In the genomic region with DNA sequence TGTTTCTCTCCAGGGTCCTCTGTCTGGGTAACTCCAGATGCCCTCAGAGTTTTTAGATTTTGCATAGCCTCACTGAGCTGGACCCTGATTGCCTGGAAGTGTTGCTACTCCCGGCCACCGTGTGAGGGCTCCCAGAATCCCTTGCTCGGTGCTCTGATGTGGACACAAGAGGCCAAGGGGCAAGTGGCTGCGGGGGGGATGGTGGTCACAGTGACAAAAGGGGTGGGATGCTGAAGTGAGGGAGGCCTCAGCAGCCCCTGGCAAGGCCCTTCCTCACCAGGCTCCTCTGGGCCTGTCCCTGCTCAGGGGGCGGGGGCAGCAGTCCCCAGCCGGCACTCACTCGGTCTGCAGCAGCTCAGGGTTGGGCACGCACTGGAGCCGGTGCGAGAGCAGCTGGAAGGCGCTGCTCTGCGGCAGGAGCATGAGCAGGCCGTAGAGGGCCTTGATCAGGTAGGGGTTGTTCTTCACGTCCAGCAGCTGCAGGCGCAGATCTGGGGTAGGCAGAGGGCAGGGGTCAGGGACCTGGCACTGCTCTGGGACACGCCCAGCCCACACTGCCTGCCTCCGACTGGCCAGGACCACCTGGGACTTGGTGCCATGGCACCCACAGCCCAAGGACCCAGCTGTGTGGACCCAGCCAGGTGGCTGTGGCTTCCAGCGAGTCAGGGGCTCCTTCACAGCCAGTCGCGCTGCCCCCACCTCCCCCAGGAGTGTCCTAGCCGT, we compare ENCODE assay signal across 14 cellular contexts. TPM values are rescaled to one million over a fixed set of nuclear protein-coding genes. Genes with fewer than 3 reads are reported as not detected.
DNase-seq lines count a peak whose midpoint lies in the region; ATAC-seq and TF ChIP-seq lines count a peak whose summit lies in the region.
"Had no signal": no experiment of that assay in that cellular context is flagged by ENCODE, and none has a peak within 500 bp of the region (broad histone marks: within the 10 kb centered on the region; RNA-seq: fewer than 3 reads in every experiment).

No MANE protein-coding gene starts in this region.

- no peak for ATAC-seq in SK-N-SH treated with all-trans-retinoic acid at 6 μM for 48 hours
- no peak for ATAC-seq in gastroesophageal sphincter
- ATAC-seq in upper lobe of left lung (ENCODE audit: low FRiP score in 2 of 2): no peak
- ATAC-seq in GM21447 (IDR thresholded peaks at IDR 0.05; ENCODE audit: unreplicated experiment): no peak

- no peaks in the 10 kb centered on the region for H4K20me1 ChIP-seq in SK-N-SH (ENCODE audit: insufficient read depth)
- no peaks in the 10 kb centered on the region for H4K20me1 ChIP-seq in osteoblast (ENCODE audit: insufficient read depth, low read length)

- WGBS in SK-N-SH (ENCODE audit: low lambda C conversion rate): 85% methylated on average over 9 of the region's 21 CpGs
- WGBS in gastroesophageal sphincter (ENCODE audit: low coverage in 1 of 2), 2 donors: 83% methylated on average over 3 of the region's 21 CpGs; no CpG with 5 or more reads in 1 of the 2 donors
- WGBS in upper lobe of left lung, 2 donors: 76 to 89% methylated on average over 9 to 20 of the region's 21 CpGs

- no peak for TF ChIP-seq RAD21 in SK-N-SH (IDR thresholded peaks at IDR 0.05; ENCODE audit: low read length)

- H3K27ac ChIP-seq in SK-N-SH (ENCODE audit: low read depth in 2 of 2, low read length in 1 of 2): peak overlapping the region; percentile 88 to 98
- H3K27ac ChIP-seq in gastroesophageal sphincter: peak overlapping the region; percentile 95 to 98 (median 97)
- peak overlapping the region; percentile 92 for H3K27ac ChIP-seq in osteoblast (ENCODE audit: low read depth, low read length)
- H3K27ac ChIP-seq in upper lobe of left lung: peak overlapping the region; percentile 85 to 93 (median 91)

- H2AFZ ChIP-seq in SK-N-SH (ENCODE audit: low read depth) (no peak overlapping the region), osteoblast (ENCODE audit: low read length) (no peak overlapping the region)

- H3K9me3 ChIP-seq in SK-N-SH: no peaks in the 10 kb centered on the region
- H3K9me3 ChIP-seq in gastroesophageal sphincter: no peaks in the 10 kb centered on the region
- no peaks in the 10 kb centered on the region for H3K9me3 ChIP-seq in osteoblast (ENCODE audit: low read depth, low read length)
- no peaks in the 10 kb centered on the region for H3K9me3 ChIP-seq in upper lobe of left lung

- TF ChIP-seq POLR2A in gastroesophageal sphincter (IDR thresholded peaks at IDR 0.05) (peak in 1 of 2 donors; percentile 13), upper lobe of left lung (IDR thresholded peaks at IDR 0.05) (no peak)

- DNase-seq in SK-N-SH (no peak), osteoblast (ENCODE audit: insufficient read length, low spot score, missing footprints) (no peak), upper lobe of left lung (peak in 1 of 2 donors; percentile 71), GM13976 (ENCODE audit: low spot score) (no peak)
- no peak for DNase-seq in stimulated activated naive CD4-positive, alpha-beta T cell (lab: John Stamatoyannopoulos, UW)
- DNase-seq: 8988T; activated CD4-positive, alpha-beta T cell treated with anti-CD3 and anti-CD28 coated beads for 4 hours; activated gamma-delta T cell treated with Interleukin-2 at 50 U/mL for 16 hours; effector memory CD4-positive, alpha-beta T cell; NCI-H2171 had no signal

- H3K4me1 ChIP-seq in SK-N-SH (ENCODE audit: control insufficient read depth in 1 of 2, insufficient read depth in 2 of 2, low read depth in 1 of 2, low read length in 1 of 2): peaks cover 58 to 99% of the 10 kb centered on the region in 2 experiments
- H3K4me1 ChIP-seq in gastroesophageal sphincter: peaks cover 16 to 100% (median 87%) of the 10 kb centered on the region in 3 donors
- peaks cover 45% of the 10 kb centered on the region for H3K4me1 ChIP-seq in osteoblast (ENCODE audit: insufficient read depth, low read length)
- H3K4me1 ChIP-seq in upper lobe of left lung: peaks cover 90 to 99% (median 96%) of the 10 kb centered on the region in 4 donors

- H3K4me3 ChIP-seq in SK-N-SH (ENCODE audit: low read depth in 2 of 2, low read length in 1 of 2) (no peak overlapping the region), gastroesophageal sphincter (no peak overlapping the region), osteoblast (ENCODE audit: insufficient read depth, low read length) (no peak overlapping the region), upper lobe of left lung (no peak overlapping the region)

- no peak for TF ChIP-seq EP300 in SK-N-SH (IDR thresholded peaks at IDR 0.05; ENCODE audit: borderline replicate concordance in 1 of 2, low read depth in 1 of 2, low read length in 1 of 2)
- no peak for TF ChIP-seq EP300 in gastroesophageal sphincter (IDR thresholded peaks at IDR 0.05)
- TF ChIP-seq EP300 in upper lobe of left lung (IDR thresholded peaks at IDR 0.05): no peak

- POLR2A ChIA-PET in SK-N-SH (lab: Yijun Ruan, JAX): interaction anchor here (1.4 to 1.6 kb wide), 2 partner anchors 11 to 12 kb away, joined by 3 to 4 read pairs; no protein-coding TSS in a partner anchor

- H3K79me2 ChIP-seq in SK-N-SH (ENCODE audit: insufficient read depth) (no peaks in the 10 kb centered on the region), osteoblast (ENCODE audit: insufficient read depth, low read length) (no peaks in the 10 kb centered on the region)

- H3K27me3 ChIP-seq in SK-N-SH (ENCODE audit: insufficient read depth) (no peaks in the 10 kb centered on the region), gastroesophageal sphincter (no peaks in the 10 kb centered on the region), osteoblast (ENCODE audit: insufficient read depth, low read length) (no peaks in the 10 kb centered on the region), upper lobe of left lung (no peaks in the 10 kb centered on the region)

- peak overlapping the region; percentile 81 for H3K9ac ChIP-seq in SK-N-SH

- CTCF ChIA-PET in SK-N-SH (lab: Yijun Ruan, JAX): interaction anchor here (1.0 to 2.4 kb wide), 7 partner anchors 9 to 78 kb away, joined by 3 to 12 read pairs (median 4); no protein-coding TSS in a partner anchor

- TF ChIP-seq CTCF in SK-N-SH (IDR thresholded peaks at IDR 0.05) (no peak), gastroesophageal sphincter (IDR thresholded peaks at IDR 0.05) (no peak), osteoblast (IDR thresholded peaks at IDR 0.05; ENCODE audit: extremely low read depth, low read depth, low read length) (no peak), upper lobe of left lung (IDR thresholded peaks at IDR 0.05) (no peak), GM13976 (IDR thresholded peaks at IDR 0.05; ENCODE audit: borderline replicate concordance, control extremely low read depth, extremely low read depth, insufficient read depth, missing control alignments) (no peak)

- peaks cover 12% of the 10 kb centered on the region for H3F3A ChIP-seq in SK-N-SH (replicated peaks; ENCODE audit: insufficient read depth)

- H3K9me2 ChIP-seq in SK-N-SH: no peaks in the 10 kb centered on the region

- in situ Hi-C loops in GM13976 (cut with MboI; ENCODE audit: low sequenced_read_pairs, unreplicated experiment): no loop called here

- H3K36me3 ChIP-seq in SK-N-SH (replicated peaks in 1 of 2; ENCODE audit: control insufficient read depth in 1 of 2, insufficient read depth in 2 of 2, low read length in 1 of 2) (no peaks in the 10 kb centered on the region), gastroesophageal sphincter (no peaks in the 10 kb centered on the region), osteoblast (ENCODE audit: insufficient read depth, low read length) (no peaks in the 10 kb centered on the region), upper lobe of left lung (no peaks in the 10 kb centered on the region)

- H3K4me2 ChIP-seq in SK-N-SH (peak overlapping the region; percentile 74), osteoblast (ENCODE audit: insufficient read depth, low read length) (no peak overlapping the region)

TF ChIP-seq in SK-N-SH, 30 proteins besides CTCF, POLR2A, EP300 and RAD21 (continues in another document):
- TF ChIP-seq, protein P1, sequence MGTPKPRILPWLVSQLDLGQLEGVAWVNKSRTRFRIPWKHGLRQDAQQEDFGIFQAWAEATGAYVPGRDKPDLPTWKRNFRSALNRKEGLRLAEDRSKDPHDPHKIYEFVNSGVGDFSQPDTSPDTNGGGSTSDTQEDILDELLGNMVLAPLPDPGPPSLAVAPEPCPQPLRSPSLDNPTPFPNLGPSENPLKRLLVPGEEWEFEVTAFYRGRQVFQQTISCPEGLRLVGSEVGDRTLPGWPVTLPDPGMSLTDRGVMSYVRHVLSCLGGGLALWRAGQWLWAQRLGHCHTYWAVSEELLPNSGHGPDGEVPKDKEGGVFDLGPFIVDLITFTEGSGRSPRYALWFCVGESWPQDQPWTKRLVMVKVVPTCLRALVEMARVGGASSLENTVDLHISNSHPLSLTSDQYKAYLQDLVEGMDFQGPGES (IDR thresholded peaks at IDR 0.05; ENCODE audit: low read depth, low read length): no peak
- no peak for TF ChIP-seq RXRA (IDR thresholded peaks at IDR 0.05; ENCODE audit: borderline replicate concordance, low read depth)
- no peak for TF ChIP-seq EZH2phosphoT487 (IDR thresholded peaks at IDR 0.05; ENCODE audit: borderline replicate concordance, low read depth)

TF ChIP-seq in SK-N-SH treated with all-trans-retinoic acid at 6 μM for 48 hours, 23 proteins besides CTCF, POLR2A, EP300 and RAD21 (continues in another document):
- TF ChIP-seq GLIS3 (CRISPR knock-in tag; IDR thresholded peaks at IDR 0.05) (no peak), RARB (CRISPR knock-in tag; IDR thresholded peaks at IDR 0.05) (no peak)
- TF ChIP-seq, protein P2, sequence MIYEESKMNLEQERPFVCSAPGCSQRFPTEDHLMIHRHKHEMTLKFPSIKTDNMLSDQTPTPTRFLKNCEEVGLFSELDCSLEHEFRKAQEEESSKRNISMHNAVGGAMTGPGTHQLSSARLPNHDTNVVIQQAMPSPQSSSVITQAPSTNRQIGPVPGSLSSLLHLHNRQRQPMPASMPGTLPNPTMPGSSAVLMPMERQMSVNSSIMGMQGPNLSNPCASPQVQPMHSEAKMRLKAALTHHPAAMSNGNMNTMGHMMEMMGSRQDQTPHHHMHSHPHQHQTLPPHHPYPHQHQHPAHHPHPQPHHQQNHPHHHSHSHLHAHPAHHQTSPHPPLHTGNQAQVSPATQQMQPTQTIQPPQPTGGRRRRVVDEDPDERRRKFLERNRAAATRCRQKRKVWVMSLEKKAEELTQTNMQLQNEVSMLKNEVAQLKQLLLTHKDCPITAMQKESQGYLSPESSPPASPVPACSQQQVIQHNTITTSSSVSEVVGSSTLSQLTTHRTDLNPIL (CRISPR knock-in tag; IDR thresholded peaks at IDR 0.05; ENCODE audit: low read depth): no peak

RNA-seq across cellular contexts. Expression of a gene that starts 6.8 kb away (rescaled TPM):
- 41.3 and 54.1 TPM in 2 replicates for polyA plus RNA-seq in SK-N-SH (2012; rRNA removed)
- polyA plus RNA-seq in SK-N-SH (2012; cell fraction: cytosol; rRNA removed): 25.3 and 37.7 TPM in 2 replicates
- 114 and 150 TPM in 2 replicates for polyA plus RNA-seq in SK-N-SH (2012; cell fraction: nucleus; rRNA removed)
- 100 to 1,000 TPM in 1 of 4 donors, 10 to 100 TPM in 3; 70.9 to 234 (median 85.9) TPM for total RNA-seq in gastroesophageal sphincter
- total RNA-seq in osteoblast: 54.2 and 56.5 TPM in 2 replicates
- 100 to 1,000 TPM in 1 of 6 donors, 10 to 100 TPM in 5; 40.7 to 202 (median 72.4) TPM for total RNA-seq in upper lobe of left lung

RNA-seq across cellular contexts. Expression of a gene that starts 46.3 kb away (rescaled TPM):
- polyA plus RNA-seq in SK-N-SH (2012; rRNA removed): 0.18 and 0.19 TPM in 2 replicates
- polyA plus RNA-seq in SK-N-SH (2012; cell fraction: cytosol; rRNA removed): 0.17 and 0.26 TPM in 2 replicates
- polyA plus RNA-seq in SK-N-SH (2012; cell fraction: nucleus; rRNA removed): 0.27 and 0.36 TPM in 2 replicates
- 1 to 10 TPM; 1.6 to 4.1 (median 2.8) TPM for total RNA-seq in gastroesophageal sphincter
- total RNA-seq in osteoblast: 5.6 and 9.4 TPM in 2 replicates
- 10 to 100 TPM in 5 of 6 donors, 1 to 10 TPM in 1; 3.0 to 32.1 (median 14.8) TPM for total RNA-seq in upper lobe of left lung
- polyA plus RNA-seq: IgD-negative memory B cell had no signal
